Comparison of ENCODE assay signal across 9 cellular contexts in genomic region chr2:211093743-211094303, GRCh38.
DNase-seq lines count a peak whose midpoint lies in the region; ATAC-seq, FAIRE-seq and TF ChIP-seq lines count a peak whose summit lies in the region.
"Had no signal": no experiment of that assay in that cellular context is flagged by ENCODE, and none has a peak within 500 bp of the region (broad histone marks: within the 10 kb centered on the region; RNA-seq: fewer than 3 reads in every experiment).

No MANE protein-coding gene starts in this region.

- no peak overlapping the region for H4K5ac ChIP-seq in H1 (ENCODE audit: insufficient read length, low read depth, low read length)

- no peak overlapping the region for H3K56ac ChIP-seq in H1 (replicated peaks; ENCODE audit: insufficient read length, low read depth, low read length)

- no peak overlapping the region for H2BK5ac ChIP-seq in H1 (ENCODE audit: low read depth, low read length)

- H3K9me3 ChIP-seq in breast epithelium: no peaks in the 10 kb centered on the region
- no peaks in the 10 kb centered on the region for H3K9me3 ChIP-seq in H1 (ENCODE audit: insufficient read depth in 2 of 2, low read depth in 1 of 2, low read length in 1 of 2)

- H3K9ac ChIP-seq in H1 (replicated peaks in 1 of 4; ENCODE audit: extremely low read depth in 1 of 4, low read depth in 3 of 4, low read length in 3 of 4): no peak overlapping the region

- no peak overlapping the region for H4K91ac ChIP-seq in H1 (replicated peaks; ENCODE audit: insufficient read length, low read length)

- no peak overlapping the region for H4K8ac ChIP-seq in H1 (ENCODE audit: extremely low read depth, insufficient read depth, low read length)

- TF ChIP-seq RAD21 in H1 (IDR thresholded peaks at IDR 0.05 in 1 of 2, conservative IDR thresholded peaks at IDR 0.05 in 1 of 2; ENCODE audit: low read depth in 2 of 2, low read length in 2 of 2): peak; percentile 10 to 24; a peak in 2 of 4 replicates

- H2BK20ac ChIP-seq in H1 (ENCODE audit: low read length): no peak overlapping the region

- CTCF ChIA-PET in MCF 10A (lab: Yijun Ruan, JAX) (interaction anchor here (0.6 to 4.8 kb wide), 21 partner anchors 9 to 845 kb away, joined by 3 to 33 read pairs (median 4); no protein-coding TSS in a partner anchor), H1 (lab: Charles Lee; ENCODE audit: partially characterized antibody) (interaction anchor here (0.6 to 3.9 kb wide), 26 partner anchors 8 to 551 kb away, joined by 3 to 35 read pairs (median 4); no protein-coding TSS in a partner anchor)
- CTCF ChIA-PET in activated CD4-positive, alpha-beta memory T cell treated with anti-CD3 and anti-CD28 coated beads, Interleukin-2, amount 10 ng/mL, durations not matched to agents 7 days and 5 days (lab: Charles Lee): interaction anchor here (1.3 kb wide), 1 partner anchor 12 kb away, joined by 3 read pairs; no protein-coding TSS in a partner anchor

- H3K4me2 ChIP-seq in H1 (ENCODE audit: insufficient read depth in 1 of 2, low read depth in 2 of 2, low read length in 2 of 2): no peak overlapping the region

- TF ChIP-seq EP300 in H1 (IDR thresholded peaks at IDR 0.05; ENCODE audit: borderline replicate concordance in 1 of 2, low read depth in 2 of 2, low read length in 2 of 2): no peak

- TF ChIP-seq POLR2A in breast epithelium (IDR thresholded peaks at IDR 0.05): no peak
- no peak for TF ChIP-seq POLR2A in H1 (IDR thresholded peaks at IDR 0.05; ENCODE audit: control extremely low read depth in 1 of 2, low read depth in 2 of 2, low read length in 2 of 2)

- DNase-seq in MCF 10A (ENCODE audit: unreplicated experiment): peak; percentile 27
- DNase-seq in breast epithelium (ENCODE audit: low spot score in 2 of 2): no peak
- DNase-seq in HT-29 (ENCODE audit: low spot score): peak; percentile 49
- no peak for DNase-seq in H1 (ENCODE audit: low read depth in 1 of 2, low spot score in 2 of 2)
- peak; percentile 9 for DNase-seq in urothelium cell line (ENCODE audit: low spot score)
- no peak for DNase-seq in activated CD4-positive, alpha-beta memory T cell treated with anti-CD3 and anti-CD28 coated beads, Interleukin-2, amount 10 ng/mL, durations not matched to agents 7 days and 5 days
- no peak for DNase-seq in stimulated activated CD4-positive, alpha-beta T cell treated with anti-CD3 and anti-CD28 coated beads, Interleukin-4, amount 100 ng/mL, for 4 hours
- DNase-seq: COR-L47 had no signal

- intact Hi-C loops in MCF 10A (cut with micrococcal nuclease) (loop anchor here (1.0 kb wide), 1 partner anchor 477 kb away; no protein-coding TSS in a partner anchor), breast epithelium (cut with DNase I; ENCODE audit: low total_unique reads) (no loop called here)

- H3K9me3 Mint-ChIP-seq in MCF 10A (ENCODE audit: unreplicated experiment): no peaks in the 10 kb centered on the region
- peaks cover 3% of the 10 kb centered on the region for H3K9me3 Mint-ChIP-seq in activated CD4-positive, alpha-beta memory T cell treated with anti-CD3 and anti-CD28 coated beads, Interleukin-2, amount 10 ng/mL, durations not matched to agents 7 days and 5 days

- no peak for FAIRE-seq in H1 (lab: Jason Lieb, UNC)
- FAIRE-seq in urothelium cell line (lab: Jason Lieb, UNC): no peak

- H3K4me1 Mint-ChIP-seq in MCF 10A (ENCODE audit: insufficient read depth, unreplicated experiment): no peaks in the 10 kb centered on the region
- no peaks in the 10 kb centered on the region for H3K4me1 Mint-ChIP-seq in activated CD4-positive, alpha-beta memory T cell treated with anti-CD3 and anti-CD28 coated beads, Interleukin-2, amount 10 ng/mL, durations not matched to agents 7 days and 5 days

- H3K4me1 ChIP-seq in breast epithelium (no peaks in the 10 kb centered on the region), H1 (replicated peaks in 1 of 4; ENCODE audit: control insufficient read depth in 3 of 4, insufficient read depth in 4 of 4, low read length in 3 of 4) (no peaks in the 10 kb centered on the region)

- no peak overlapping the region for H3K14ac ChIP-seq in H1 (ENCODE audit: insufficient read length)

- no peaks in the 10 kb centered on the region; the same call in 1 of the 2 replicates for H3K23me2 ChIP-seq in H1 (ENCODE audit: low read depth, low read length)

- H3K36me3 ChIP-seq in breast epithelium: no peaks in the 10 kb centered on the region
- no peaks in the 10 kb centered on the region for H3K36me3 ChIP-seq in H1 (ENCODE audit: control insufficient read depth in 2 of 4, insufficient read depth in 4 of 4, low read length in 3 of 4)

- 92% methylated on average over 3 of the region's 3 CpGs; no CpG with 5 or more reads in 1 of the 2 experiments for WGBS in H1 (ENCODE audit: extremely low coverage in 1 of 2, insufficient coverage in 1 of 2, insufficient read length in 1 of 2, insufficient replicate concordance in 2 of 2, low coverage in 1 of 2, low lambda C conversion rate in 2 of 2, missing lambda C conversion rate in 1 of 2), 2 experiments

- no peak overlapping the region for H3K27ac Mint-ChIP-seq in MCF 10A (ENCODE audit: low read depth, unreplicated experiment)
- H3K27ac Mint-ChIP-seq in activated CD4-positive, alpha-beta memory T cell treated with anti-CD3 and anti-CD28 coated beads, Interleukin-2, amount 10 ng/mL, durations not matched to agents 7 days and 5 days: no peak overlapping the region

- peaks cover 93% of the 10 kb centered on the region for H3K27me3 Mint-ChIP-seq in MCF 10A (ENCODE audit: insufficient read depth, unreplicated experiment)
- H3K27me3 Mint-ChIP-seq in activated CD4-positive, alpha-beta memory T cell treated with anti-CD3 and anti-CD28 coated beads, Interleukin-2, amount 10 ng/mL, durations not matched to agents 7 days and 5 days: no peaks in the 10 kb centered on the region

- no peaks in the 10 kb centered on the region for H3K79me2 ChIP-seq in H1 (ENCODE audit: control insufficient read depth in 1 of 2, insufficient read depth in 2 of 2, low read length in 2 of 2)

- H4K20me1 ChIP-seq in H1 (replicated peaks in 1 of 2; ENCODE audit: control insufficient read depth in 1 of 2, insufficient read depth in 2 of 2, low read length in 2 of 2): no peaks in the 10 kb centered on the region

- no peak overlapping the region for H3K18ac ChIP-seq in H1 (ENCODE audit: extremely low read depth, low read length)

- H3K27ac ChIP-seq in breast epithelium (no peak overlapping the region), H1 (ENCODE audit: low read depth, low read length) (no peak overlapping the region)

- H3K27me3 ChIP-seq in breast epithelium (no peaks in the 10 kb centered on the region), H1 (replicated peaks in 1 of 4; ENCODE audit: control insufficient read depth in 3 of 4, extremely low read depth in 1 of 4, insufficient read depth in 3 of 4, low read length in 3 of 4) (no peaks in the 10 kb centered on the region)

- no peak for ATAC-seq in HG03196 (IDR thresholded peaks at IDR 0.05; ENCODE audit: unreplicated experiment)

- H2BK15ac ChIP-seq in H1 (ENCODE audit: low read length): no peak overlapping the region

- no peak overlapping the region for H2BK120ac ChIP-seq in H1 (replicated peaks; ENCODE audit: low read depth, low read length)

- no TSS peak for BruUV-seq in MCF 10A (replicated peaks; lab: Mats Ljungman, UMichigan)

- no peaks in the 10 kb centered on the region for H3K79me1 ChIP-seq in H1 (ENCODE audit: low read depth, low read length)

- H2AFZ ChIP-seq in H1 (ENCODE audit: low read length): no peak overlapping the region

- no peak overlapping the region for H3K4ac ChIP-seq in H1 (replicated peaks; ENCODE audit: insufficient read length, low read depth, low read length)

- POLR2A ChIA-PET in MCF 10A (lab: Yijun Ruan, JAX): no interaction called here
- POLR2A ChIA-PET in H1 (lab: Charles Lee; ENCODE audit: partially characterized antibody): no interaction called here
- POLR2A ChIA-PET in activated CD4-positive, alpha-beta memory T cell treated with anti-CD3 and anti-CD28 coated beads, Interleukin-2, amount 10 ng/mL, durations not matched to agents 7 days and 5 days (lab: Charles Lee): no interaction called here

- no peak overlapping the region for H3K4me3 Mint-ChIP-seq in MCF 10A (ENCODE audit: unreplicated experiment)
- no peak overlapping the region for H3K4me3 Mint-ChIP-seq in activated CD4-positive, alpha-beta memory T cell treated with anti-CD3 and anti-CD28 coated beads, Interleukin-2, amount 10 ng/mL, durations not matched to agents 7 days and 5 days

- H3K4me3 ChIP-seq in breast epithelium: no peak overlapping the region
- H3K4me3 ChIP-seq in H1 (ENCODE audit: extremely low read depth in 1 of 4, insufficient read depth in 2 of 4, low read depth in 3 of 4, low read length in 4 of 4): no peak overlapping the region

- no peak overlapping the region for H3K23ac ChIP-seq in H1 (ENCODE audit: insufficient read length)

- no peak overlapping the region for H2BK12ac ChIP-seq in H1 (ENCODE audit: low read depth, low read length)

- no peak overlapping the region for H2AK5ac ChIP-seq in H1 (ENCODE audit: low read depth, low read length)

- no peaks in the 10 kb centered on the region for H3K36me3 Mint-ChIP-seq in MCF 10A (ENCODE audit: insufficient read depth, unreplicated experiment)
- no peaks in the 10 kb centered on the region for H3K36me3 Mint-ChIP-seq in activated CD4-positive, alpha-beta memory T cell treated with anti-CD3 and anti-CD28 coated beads, Interleukin-2, amount 10 ng/mL, durations not matched to agents 7 days and 5 days (ENCODE audit: low read depth)

- TF ChIP-seq CTCF in MCF 10A (IDR thresholded peaks at IDR 0.05; ENCODE audit: unreplicated experiment) (peak; percentile 31), breast epithelium (IDR thresholded peaks at IDR 0.05) (peak in 1 of 3 donors; percentile 31), H1 (IDR thresholded peaks at IDR 0.05; ENCODE audit: control extremely low read depth in 1 of 3, insufficient read depth in 1 of 3, low read depth in 1 of 3, low read length in 3 of 3) (peak in 2 of 3 experiments; percentile 19 to 49; a peak in 2 of 4 replicates)

TF ChIP-seq in H1, 55 proteins besides CTCF, POLR2A, EP300 and RAD21 (continues in another document):
- TF ChIP-seq RXRA (IDR thresholded peaks at IDR 0.05; ENCODE audit: insufficient read depth, low read depth, low read length) (no peak), YY1 (IDR thresholded peaks at IDR 0.05; ENCODE audit: low read depth, low read length) (no peak), EGR1 (IDR thresholded peaks at IDR 0.05; ENCODE audit: borderline replicate concordance, low read depth, low read length) (no peak), NANOG (IDR thresholded peaks at IDR 0.05; ENCODE audit: insufficient read depth, low read depth, low read length, poor library complexity, severe bottlenecking) (no peak), SP1 (IDR thresholded peaks at IDR 0.05; ENCODE audit: low read depth, low read length) (no peak), PHF8 (conservative IDR thresholded peaks at IDR 0.05; ENCODE audit: low read depth, low read length) (no peak), TAF7 (optimal IDR thresholded peaks at IDR 0.05; ENCODE audit: borderline replicate concordance, low read depth, low read length) (no peak), GABPA (IDR thresholded peaks at IDR 0.05; ENCODE audit: borderline replicate concordance, insufficient read depth, low read length) (no peak)

Comparison
In these comparisons a context has a peak if more than half of its experiments do, and no peak if none do; other contexts are left out.
1. DNase-seq: peak in MCF 10A (single experiment), HT-29 (single experiment) and urothelium cell line (single experiment); none in breast epithelium (0 of 2), H1 (0 of 2), activated CD4-positive, alpha-beta memory T cell treated with anti-CD3 and anti-CD28 coated beads, Interleukin-2, amount 10 ng/mL, durations not matched to agents 7 days and 5 days (single experiment) and stimulated activated CD4-positive, alpha-beta T cell treated with anti-CD3 and anti-CD28 coated beads, Interleukin-4, amount 100 ng/mL, for 4 hours (0 of 2).